Comparison of ENCODE assay signal across 9 cellular contexts in genomic region chr12:102118874-102119273, GRCh38. TPM values are rescaled to one million over a fixed set of nuclear protein-coding genes. Genes with fewer than 3 reads are reported as not detected.
A peak's percentile ranks its signal among the peaks of the same experiment; 100 is the strongest.
DNase-seq lines count a peak whose midpoint lies in the region; ATAC-seq and TF ChIP-seq lines count a peak whose summit lies in the region.
"Had no signal": no experiment of that assay in that cellular context is flagged by ENCODE, and none has a peak within 500 bp of the region (broad histone marks: within the 10 kb centered on the region; RNA-seq: fewer than 3 reads in every experiment).

No MANE protein-coding gene starts in this region.

- peak overlapping the region; percentile 76 for H3K9ac ChIP-seq in OCI-LY3 (ENCODE audit: low read length)

- DNase-seq in EH (ENCODE audit: low read depth): peak; percentile 6
- DNase-seq in epithelial cell of esophagus (ENCODE audit: low read depth): no peak
- no peak for DNase-seq in ovary
- no peak for DNase-seq in HT-29 (ENCODE audit: low spot score)
- no peak for DNase-seq in NCI-H2107 treated with DMSO at 0.1 percent for 48 hours (lab: John Stamatoyannopoulos, UW; ENCODE audit: unreplicated experiment)
- no peak for DNase-seq in NCI-H446 treated with DMSO at 0.1 percent for 48 hours (lab: John Stamatoyannopoulos, UW)
- DNase-seq: head of caudate nucleus had no signal

- H3K9me3 ChIP-seq in OCI-LY3 (ENCODE audit: insufficient read depth, low read length) (no peaks in the 10 kb centered on the region), ovary (no peaks in the 10 kb centered on the region)

- H3K79me2 ChIP-seq in OCI-LY3 (ENCODE audit: low read length): peaks cover 56% of the 10 kb centered on the region

- no peak for ATAC-seq in HG02981 (IDR thresholded peaks at IDR 0.05; ENCODE audit: unreplicated experiment)

- H3K4me1 ChIP-seq in OCI-LY3 (ENCODE audit: low read length) (peaks cover 35% of the 10 kb centered on the region), ovary (ENCODE audit: insufficient read depth) (peaks cover 7% of the 10 kb centered on the region)

- intact Hi-C loops in ovary (cut with DNase I): no loop called here

- no peaks in the 10 kb centered on the region for H4K20me1 ChIP-seq in OCI-LY3 (ENCODE audit: insufficient read depth, low read length)

- TF ChIP-seq CTCF in OCI-LY3 (IDR thresholded peaks at IDR 0.05; ENCODE audit: low read depth, low read length): no peak
- TF ChIP-seq CTCF in epithelial cell of esophagus (IDR thresholded peaks at IDR 0.05; ENCODE audit: insufficient read depth, low read depth, low read length, missing control alignments): no peak
- no peak for TF ChIP-seq CTCF in ovary (IDR thresholded peaks at IDR 0.05)

- peak overlapping the region; percentile 85 for H3K4me2 ChIP-seq in OCI-LY3 (ENCODE audit: low read length)

- H3K4me3 ChIP-seq in OCI-LY3 (ENCODE audit: low read length) (peak overlapping the region; percentile 94), epithelial cell of esophagus (ENCODE audit: low read length) (peak overlapping the region; percentile 82), ovary (peak overlapping the region; percentile 76)

- no peak for TF ChIP-seq EP300 in ovary (IDR thresholded peaks at IDR 0.05)

- H2AFZ ChIP-seq in OCI-LY3 (ENCODE audit: low read depth, low read length): no peak overlapping the region

- WGBS in ovary, 3 donors: 47 to 64% (median 59%) methylated on average over 2 of the region's 2 CpGs

- peaks cover 27% of the 10 kb centered on the region for H3K36me3 ChIP-seq in OCI-LY3 (replicated peaks; ENCODE audit: low read depth, low read length)
- no peaks in the 10 kb centered on the region for H3K36me3 ChIP-seq in ovary

- H3K27me3 ChIP-seq in OCI-LY3 (ENCODE audit: low read depth, low read length) (no peaks in the 10 kb centered on the region), ovary (no peaks in the 10 kb centered on the region)

- no peak overlapping the region for H3K27ac ChIP-seq in OCI-LY3 (ENCODE audit: low read length)
- no peak overlapping the region for H3K27ac ChIP-seq in ovary

- no peak for TF ChIP-seq POLR2A in ovary (IDR thresholded peaks at IDR 0.05)

RNA-seq across cellular contexts. Expression of gene NUP37, which starts 1.0 kb away (rescaled TPM):
- total RNA-seq in ovary: 10 to 100 TPM; 12.5 to 20.5 (median 16.2) TPM
- 10 to 100 TPM; 14.8 to 22.5 TPM for polyA plus RNA-seq in ovary
- 22.7 and 25.0 TPM in 2 replicates for total RNA-seq in HT-29 (2014; rRNA removed; shearing (Covaris generic))

RNA-seq across cellular contexts. Expression of gene PARPBP, which starts 1.1 kb away (rescaled TPM):
- 1 to 10 TPM in 5 of 7 donors, under 1 TPM in 2; 0.45 to 2.5 (median 1.3) TPM for total RNA-seq in ovary
- 1 to 10 TPM; 1.1 to 1.6 TPM for polyA plus RNA-seq in ovary
- total RNA-seq in HT-29 (2014; rRNA removed; shearing (Covaris generic)): 11.5 and 13.0 TPM in 2 replicates

RNA-seq across cellular contexts. Expression of gene WASHC3, which starts 57.1 kb away (rescaled TPM):
- 10 to 100 TPM; 24.8 to 50.0 (median 35.5) TPM for total RNA-seq in ovary
- 10 to 100 TPM; 35.6 to 72.8 TPM for polyA plus RNA-seq in ovary
- total RNA-seq in HT-29 (2014; rRNA removed; shearing (Covaris generic)): 15.2 and 19.3 TPM in 2 replicates
